1 cellular context compared by ENCODE assay signal in the genomic region with DNA sequence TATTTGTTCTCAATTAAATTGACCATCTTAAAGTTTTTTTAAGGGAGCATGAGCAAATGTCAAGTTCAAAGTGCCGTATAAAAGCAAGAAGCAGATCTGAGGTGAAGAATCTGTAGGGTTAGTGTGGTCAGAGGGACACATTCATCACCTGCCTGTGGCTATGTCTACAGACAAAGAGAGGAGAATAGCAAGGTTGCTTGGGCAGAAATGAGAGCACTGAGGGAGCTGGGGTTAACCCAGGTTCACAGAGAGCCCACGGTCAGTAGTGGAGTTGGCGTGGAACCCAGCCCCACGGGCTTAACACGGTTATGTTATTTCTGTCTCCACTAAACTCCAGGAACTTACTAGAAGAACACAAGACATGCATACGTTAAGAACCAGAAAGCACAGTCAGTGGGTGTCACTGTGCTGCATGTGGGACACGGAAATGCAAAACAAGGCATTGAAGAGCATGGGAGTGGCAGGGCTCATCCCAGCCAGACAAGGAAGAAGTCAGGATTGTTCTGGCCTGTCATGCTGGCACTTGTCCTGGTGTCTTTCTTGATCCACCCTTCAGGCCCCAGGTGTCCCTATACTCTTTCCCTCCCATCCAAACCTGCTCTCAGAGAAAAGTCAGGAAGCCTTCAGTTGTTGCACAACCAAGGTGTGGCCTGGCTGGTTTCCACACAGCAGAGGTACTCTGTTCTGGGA.
TF ChIP-seq lines count a peak whose summit lies in the region.

No MANE protein-coding gene starts in this region.

TF ChIP-seq in H1, 55 proteins besides CTCF, POLR2A, EP300 and RAD21 (continued from another document):
- TF ChIP-seq, protein P1, sequence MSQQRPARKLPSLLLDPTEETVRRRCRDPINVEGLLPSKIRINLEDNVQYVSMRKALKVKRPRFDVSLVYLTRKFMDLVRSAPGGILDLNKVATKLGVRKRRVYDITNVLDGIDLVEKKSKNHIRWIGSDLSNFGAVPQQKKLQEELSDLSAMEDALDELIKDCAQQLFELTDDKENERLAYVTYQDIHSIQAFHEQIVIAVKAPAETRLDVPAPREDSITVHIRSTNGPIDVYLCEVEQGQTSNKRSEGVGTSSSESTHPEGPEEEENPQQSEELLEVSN (IDR thresholded peaks at IDR 0.05) = no peak
